ENCODE assay signal across 12 cellular contexts in genomic region chr11:32529994-32530588, GRCh38. TPM values are rescaled to one million over a fixed set of nuclear protein-coding genes. Genes with fewer than 3 reads are reported as not detected.
DNase-seq lines count a peak whose midpoint lies in the region; ATAC-seq and TF ChIP-seq lines count a peak whose summit lies in the region.
"Had no signal": no experiment of that assay in that cellular context is flagged by ENCODE, and none has a peak within 500 bp of the region (broad histone marks: within the 10 kb centered on the region; RNA-seq: fewer than 3 reads in every experiment).

No MANE protein-coding gene starts in this region.

- no peak overlapping the region for H2AK5ac ChIP-seq in trophoblast cell (ENCODE audit: low read length)

- no CpG with 5 or more reads among the region's 8 CpGs for WGBS in trophoblast cell (ENCODE audit: extremely low coverage, insufficient coverage, insufficient read length)

- no peak overlapping the region for H2AFZ ChIP-seq in trophoblast cell (ENCODE audit: insufficient read depth, low read length, poor library complexity)

- no peak overlapping the region for H3K23ac ChIP-seq in trophoblast cell (ENCODE audit: low read length)

- H3K36me3 ChIP-seq in GM06990 (ENCODE audit: control insufficient read depth, insufficient read depth, low read length) (no peaks in the 10 kb centered on the region), trophoblast cell (ENCODE audit: control insufficient read depth in 1 of 2, insufficient read depth in 2 of 2, low read length in 2 of 2) (no peaks in the 10 kb centered on the region)
- H3K36me3 ChIP-seq: transverse colon had no signal

- H4K91ac ChIP-seq in trophoblast cell (ENCODE audit: low read depth, low read length): no peak overlapping the region

- no peak overlapping the region for H2BK120ac ChIP-seq in trophoblast cell (ENCODE audit: insufficient read depth, low read length, poor library complexity)

- H4K12ac ChIP-seq in trophoblast cell (ENCODE audit: low read depth, low read length): no peak overlapping the region

- no peak overlapping the region for H3K9ac ChIP-seq in trophoblast cell (ENCODE audit: low read length)

- H3K27ac ChIP-seq in trophoblast cell (ENCODE audit: low read depth, low read length): no peak overlapping the region
- H3K27ac ChIP-seq: transverse colon had no signal

- no peak overlapping the region for H3K4me2 ChIP-seq in trophoblast cell (ENCODE audit: low read length)

- TF ChIP-seq CTCF in GM06990 (IDR thresholded peaks at IDR 0.05; ENCODE audit: insufficient read depth, low read length, poor library complexity, severe bottlenecking): no peak

- no peak overlapping the region for H3K4me3 ChIP-seq in GM06990 (replicated peaks; ENCODE audit: low read depth, low read length)
- H3K4me3 ChIP-seq in trophoblast cell (ENCODE audit: low read depth, low read length): no peak overlapping the region
- H3K4me3 ChIP-seq: transverse colon had no signal

- H3K79me2 ChIP-seq in trophoblast cell (ENCODE audit: control insufficient read depth, insufficient read depth, low read length, poor library complexity): no peaks in the 10 kb centered on the region

- H3K79me1 ChIP-seq in trophoblast cell (ENCODE audit: low read length): no peaks in the 10 kb centered on the region

- H2BK12ac ChIP-seq in trophoblast cell (ENCODE audit: low read length): no peak overlapping the region

- peak; percentile 99 for ATAC-seq in HG02588 (IDR thresholded peaks at IDR 0.05; ENCODE audit: unreplicated experiment)
- ATAC-seq in HG03354 (IDR thresholded peaks at IDR 0.05; ENCODE audit: poor library complexity, severe bottlenecking, unreplicated experiment): peak; percentile 98

- H2BK5ac ChIP-seq in trophoblast cell (ENCODE audit: low read depth, low read length, poor library complexity): no peak overlapping the region

- DNase-seq in GM06990 (ENCODE audit: extremely low read depth, insufficient read length) (peak; percentile 53), GM19238 (ENCODE audit: insufficient read length, low spot score) (peak; percentile 46), occipital lobe (lab: John Stamatoyannopoulos, UW) (no peak), dedifferentiated amniotic fluid mesenchymal stem cell (ENCODE audit: extremely low spot score) (no peak), trophoblast cell (no peak), GM03348 (ENCODE audit: low spot score) (no peak)
- DNase-seq: activated naive CD4-positive, alpha-beta T cell treated with anti-CD3 and anti-CD28 coated beads, Interleukin-2, amount 10 ng/mL, durations not matched to agents 7 days and 5 days; mesendoderm; NCI-H187 treated with DMSO at 0.1 percent for 48 hours; transverse colon had no signal

- no peaks in the 10 kb centered on the region for H3K4me1 ChIP-seq in trophoblast cell (ENCODE audit: control insufficient read depth in 1 of 2, insufficient read depth in 2 of 2, low read length in 2 of 2)
- H3K4me1 ChIP-seq: transverse colon had no signal

- no peak overlapping the region for H3K4ac ChIP-seq in trophoblast cell (ENCODE audit: low read depth, low read length)

- no peaks in the 10 kb centered on the region for H3K27me3 ChIP-seq in GM06990 (replicated peaks; ENCODE audit: control insufficient read depth, insufficient read depth, low read length)
- H3K27me3 ChIP-seq in trophoblast cell (ENCODE audit: insufficient read depth, low read length): no peaks in the 10 kb centered on the region
- H3K27me3 ChIP-seq: transverse colon had no signal

- H3K14ac ChIP-seq in trophoblast cell (ENCODE audit: low read length): no peak overlapping the region

- H3K18ac ChIP-seq in trophoblast cell (ENCODE audit: low read length): no peak overlapping the region

- no peak overlapping the region for H4K8ac ChIP-seq in trophoblast cell (ENCODE audit: low read depth, low read length)

- no peaks in the 10 kb centered on the region for H3K9me3 ChIP-seq in trophoblast cell (ENCODE audit: insufficient read depth, low read depth, low read length)
- H3K9me3 ChIP-seq: transverse colon had no signal

RNA-seq across cellular contexts. Expression of gene EIF3M, which starts 53.5 kb away (rescaled TPM):
- 136 TPM for total RNA-seq in occipital lobe
- polyA plus RNA-seq in trophoblast cell (2013): 364 and 368 TPM in 2 replicates

Comparison
In these comparisons a context has a peak if more than half of its experiments do, and no peak if none do; other contexts are left out.
1. DNase-seq: peak in GM06990 (single experiment) and GM19238 (single experiment); none in occipital lobe (single experiment), dedifferentiated amniotic fluid mesenchymal stem cell (single experiment), trophoblast cell (0 of 2) and GM03348 (single experiment).